ENCODE assay signal across 10 cellular contexts in the genomic region with DNA sequence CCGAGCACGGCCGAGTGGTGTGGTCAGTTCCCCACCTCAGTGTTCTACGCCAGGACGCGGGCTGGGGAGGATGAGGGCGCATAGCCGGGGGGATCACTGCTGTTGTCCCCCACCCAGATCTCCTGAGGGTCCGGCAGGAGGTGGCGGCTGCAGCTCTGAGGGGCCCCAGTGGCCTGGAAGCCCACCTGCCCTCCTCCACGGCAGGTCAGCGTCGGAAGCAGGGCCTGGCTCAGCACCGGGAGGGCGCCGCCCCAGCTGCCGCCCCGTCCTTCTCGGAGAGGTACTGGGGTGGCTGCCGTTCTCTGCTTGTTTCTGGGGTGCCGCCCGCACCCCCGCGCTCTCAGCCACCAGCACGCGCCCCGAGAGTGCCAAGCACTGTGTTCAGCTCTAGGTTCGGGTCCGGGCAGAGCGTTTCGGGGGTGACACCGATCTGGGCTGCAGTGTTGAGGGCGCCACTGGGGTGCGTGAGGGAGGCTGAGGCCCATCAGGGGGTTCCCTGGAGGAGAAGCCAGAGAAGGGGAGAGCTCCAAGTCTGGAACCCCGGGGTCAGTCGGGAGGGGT. TPM values are rescaled to one million over a fixed set of nuclear protein-coding genes. Genes with fewer than 3 reads are reported as not detected.
A peak's percentile ranks its signal among the peaks of the same experiment; 100 is the strongest.
DNase-seq lines count a peak whose midpoint lies in the region; ATAC-seq, FAIRE-seq and TF ChIP-seq lines count a peak whose summit lies in the region.
"Had no signal": no experiment of that assay in that cellular context is flagged by ENCODE, and none has a peak within 500 bp of the region (broad histone marks: within the 10 kb centered on the region; RNA-seq: fewer than 3 reads in every experiment).

No MANE protein-coding gene starts in this region.

- H3K9me3 Mint-ChIP-seq in activated T-cell treated with anti-CD3 and anti-CD28 coated beads, Interleukin-2, amount 50 U/mL, for 24 hours = no peaks in the 10 kb centered on the region
- no peaks in the 10 kb centered on the region for H3K9me3 Mint-ChIP-seq in activated T-helper 17 cell treated with anti-CD3 and anti-CD28 coated beads, Interleukin-2, amount 50 U/mL, for 72 hours

- H3K36me3 ChIP-seq in kidney (ENCODE audit: control insufficient read depth in 1 of 2, insufficient read depth in 2 of 2, low read length in 2 of 2) (no peaks in the 10 kb centered on the region), tibial artery (peaks cover under 1 to 25% (median 12%) of the 10 kb centered on the region in 3 donors)

- peak; percentile 14 for ATAC-seq in activated T-helper 17 cell treated with anti-CD3 and anti-CD28 coated beads, Interleukin-2, amount 50 U/mL, for 72 hours (replicated peaks)

- H3K9me3 ChIP-seq in kidney (ENCODE audit: control insufficient read depth in 1 of 2, low read length in 2 of 2) (no peaks in the 10 kb centered on the region), tibial artery (no peaks in the 10 kb centered on the region)
- H3K9me3 ChIP-seq: thyroid gland had no signal

- no peak for TF ChIP-seq CTCF in kidney (IDR thresholded peaks at IDR 0.05; ENCODE audit: borderline replicate concordance, extremely low read depth, insufficient read depth)
- no peak for TF ChIP-seq CTCF in tibial artery (IDR thresholded peaks at IDR 0.05)

- H3K9ac ChIP-seq in kidney (ENCODE audit: low read length in 2 of 2) = peak overlapping the region in 1 of 2 donors; percentile 22

- peaks cover 24% of the 10 kb centered on the region for H3K36me3 Mint-ChIP-seq in activated T-cell treated with anti-CD3 and anti-CD28 coated beads, Interleukin-2, amount 50 U/mL, for 24 hours (ENCODE audit: low read depth)
- H3K36me3 Mint-ChIP-seq in activated T-helper 17 cell treated with anti-CD3 and anti-CD28 coated beads, Interleukin-2, amount 50 U/mL, for 72 hours (ENCODE audit: low read depth) = peaks cover 30% of the 10 kb centered on the region

- intact Hi-C loops in kidney (cut with DNase I) = no loop called here
- intact Hi-C loops in tibial artery (cut with DNase I; ENCODE audit: low total_unique reads) = no loop called here

- peaks cover 0 to 34% of the 10 kb centered on the region in 2 donors for H3K4me1 ChIP-seq in kidney (ENCODE audit: control insufficient read depth in 1 of 2, insufficient read depth in 1 of 2, low read depth in 1 of 2, low read length in 2 of 2)
- peaks cover 0 to 37% (median 33%) of the 10 kb centered on the region in 4 donors for H3K4me1 ChIP-seq in tibial artery

- H3K27me3 Mint-ChIP-seq in activated T-cell treated with anti-CD3 and anti-CD28 coated beads, Interleukin-2, amount 50 U/mL, for 24 hours = peaks cover 44% of the 10 kb centered on the region
- peaks cover 9% of the 10 kb centered on the region for H3K27me3 Mint-ChIP-seq in activated T-helper 17 cell treated with anti-CD3 and anti-CD28 coated beads, Interleukin-2, amount 50 U/mL, for 72 hours

- peaks cover 0 to 68% of the 10 kb centered on the region in 2 donors for H3K27me3 ChIP-seq in tibial artery

- peak overlapping the region; percentile 59 for H3K4me3 Mint-ChIP-seq in activated T-cell treated with anti-CD3 and anti-CD28 coated beads, Interleukin-2, amount 50 U/mL, for 24 hours
- H3K4me3 Mint-ChIP-seq in activated T-helper 17 cell treated with anti-CD3 and anti-CD28 coated beads, Interleukin-2, amount 50 U/mL, for 72 hours = peak overlapping the region; percentile 68

- H3K27ac ChIP-seq in kidney (ENCODE audit: low read depth in 2 of 2, low read length in 2 of 2) (peak overlapping the region; percentile 83 to 84), tibial artery (peak overlapping the region; percentile 46 to 71)

- H3K4me1 Mint-ChIP-seq in activated T-cell treated with anti-CD3 and anti-CD28 coated beads, Interleukin-2, amount 50 U/mL, for 24 hours (ENCODE audit: low read depth) = peaks cover 9% of the 10 kb centered on the region
- H3K4me1 Mint-ChIP-seq in activated T-helper 17 cell treated with anti-CD3 and anti-CD28 coated beads, Interleukin-2, amount 50 U/mL, for 72 hours = no peaks in the 10 kb centered on the region

- H3K27ac Mint-ChIP-seq in activated T-cell treated with anti-CD3 and anti-CD28 coated beads, Interleukin-2, amount 50 U/mL, for 24 hours = peak overlapping the region; percentile 59
- H3K27ac Mint-ChIP-seq in activated T-helper 17 cell treated with anti-CD3 and anti-CD28 coated beads, Interleukin-2, amount 50 U/mL, for 72 hours = no peak overlapping the region

- DNase-seq in activated T-cell treated with anti-CD3 and anti-CD28 coated beads, Interleukin-2, amount 50 U/mL, for 24 hours = no peak
- no peak for DNase-seq in activated T-cell treated with anti-CD3 and anti-CD28 coated beads, Interleukin-2, amount 50 U/mL, for 48 hours
- DNase-seq in kidney = no peak
- no peak for DNase-seq in tibial artery
- no peak for DNase-seq in H54 (ENCODE audit: insufficient read length, low spot score)
- DNase-seq in middle frontal gyrus (ENCODE audit: extremely low spot score, low spot score) = no peak
- no peak for DNase-seq in nucleus accumbens (lab: John Stamatoyannopoulos, UW)

- TF ChIP-seq POLR2A in H54 (IDR thresholded peaks at IDR 0.05; ENCODE audit: low read depth, low read length) = no peak

- no peak for FAIRE-seq in kidney (lab: Jason Lieb, UNC)
- FAIRE-seq in H54 (lab: Jason Lieb, UNC) = no peak

- H3K4me3 ChIP-seq in kidney (ENCODE audit: low read length in 2 of 2) = peak overlapping the region in 1 of 2 donors; percentile 41
- peak overlapping the region; percentile 43 to 57 for H3K4me3 ChIP-seq in tibial artery

RNA-seq across cellular contexts. Expression of a gene that starts 17.4 kb away (rescaled TPM):
- not detected for total RNA-seq in activated T-helper 17 cell treated with anti-CD3 and anti-CD28 coated beads, Interleukin-2, amount 50 U/mL, for 72 hours
- 21.4 TPM for total RNA-seq in kidney
- polyA plus RNA-seq in kidney (ENCODE audit: insufficient read depth, low read depth, low replicate concordance) = 13.3 TPM
- total RNA-seq: mononuclear cell had no signal

RNA-seq across cellular contexts. Expression of a gene that starts 17.9 kb away (rescaled TPM):
- total RNA-seq in activated T-helper 17 cell treated with anti-CD3 and anti-CD28 coated beads, Interleukin-2, amount 50 U/mL, for 72 hours = 100 to 1,000 TPM in 1 of 2 donors, 10 to 100 TPM in 1; 57.6 to 141 TPM
- total RNA-seq in kidney = 65.5 TPM
- polyA plus RNA-seq in kidney (ENCODE audit: insufficient read depth, low read depth, low replicate concordance) = 42.4 TPM

RNA-seq across cellular contexts. Expression of a gene that starts 19.3 kb away (rescaled TPM):
- 10 to 100 TPM; 17.4 to 17.8 TPM for total RNA-seq in activated T-helper 17 cell treated with anti-CD3 and anti-CD28 coated beads, Interleukin-2, amount 50 U/mL, for 72 hours
- total RNA-seq in kidney = 11.5 TPM
- 6.9 TPM for polyA plus RNA-seq in kidney (ENCODE audit: insufficient read depth, low read depth, low replicate concordance)

RNA-seq across cellular contexts. Expression of a gene that starts 25.2 kb away (rescaled TPM):
- total RNA-seq in activated T-helper 17 cell treated with anti-CD3 and anti-CD28 coated beads, Interleukin-2, amount 50 U/mL, for 72 hours = 1 to 10 TPM; 2.8 to 6.3 TPM
- 14.3 TPM for total RNA-seq in kidney
- not detected for polyA plus RNA-seq in kidney (ENCODE audit: insufficient read depth, low read depth, low replicate concordance)

RNA-seq across cellular contexts. Expression of a gene that starts 40.8 kb away (rescaled TPM):
- not detected for total RNA-seq in activated T-helper 17 cell treated with anti-CD3 and anti-CD28 coated beads, Interleukin-2, amount 50 U/mL, for 72 hours
- 0.25 TPM for total RNA-seq in kidney
- 0.86 TPM for polyA plus RNA-seq in kidney (ENCODE audit: insufficient read depth, low read depth, low replicate concordance)

Comparison
In these comparisons a context has a peak if more than half of its experiments do, and no peak if none do; other contexts are left out.
1. RNA of a gene that starts 17.4 kb away (total RNA-seq): 21.4 TPM in kidney (single experiment); not detected in activated T-helper 17 cell treated with anti-CD3 and anti-CD28 coated beads, Interleukin-2, amount 50 U/mL, for 72 hours; every median in the first group is over 10 times any median in the second.